Comparison of ENCODE assay signal across 1 cellular context in the genomic region with DNA sequence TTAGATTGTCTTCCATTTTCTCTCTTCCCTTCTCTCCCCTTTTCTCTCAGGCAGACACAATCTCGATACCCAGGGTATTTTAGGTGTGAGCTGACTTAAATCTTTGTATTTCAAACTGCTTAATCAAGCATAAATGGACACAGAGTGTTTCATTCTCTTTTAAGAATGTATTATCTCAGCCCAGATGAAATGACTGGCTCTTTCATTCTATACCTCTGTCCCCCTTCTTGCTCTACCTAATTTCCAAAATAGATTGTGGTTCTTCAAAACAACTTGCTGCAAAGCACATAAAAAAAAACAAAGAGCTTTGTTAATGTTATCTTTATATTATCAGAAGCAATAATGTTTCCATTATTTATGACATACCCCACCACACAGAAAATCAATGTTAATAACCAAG.
TF ChIP-seq lines count a peak whose summit lies in the region.

No MANE protein-coding gene starts in this region.

TF ChIP-seq in GM12878, 131 proteins besides CTCF, POLR2A, EP300 and RAD21:
- TF ChIP-seq TCF7 (IDR thresholded peaks at IDR 0.05; ENCODE audit: borderline replicate concordance) (peak; percentile 92), FOXM1 (IDR thresholded peaks at IDR 0.05; ENCODE audit: low read depth, low read length) (peak; percentile 35; the same call in 1 of the 2 replicates), RUNX3 (IDR thresholded peaks at IDR 0.05; ENCODE audit: low read length) (peak; percentile 47; the same call in 1 of the 2 replicates), POLR2AphosphoS5 (IDR thresholded peaks at IDR 0.05; ENCODE audit: low read length) (no peak), JUNB (IDR thresholded peaks at IDR 0.05) (peak; percentile 70), YY1 (IDR thresholded peaks at IDR 0.05; ENCODE audit: low read depth, low read length) (no peak), TARDBP (IDR thresholded peaks at IDR 0.05; ENCODE audit: borderline replicate concordance) (no peak), ZBTB4 (CRISPR knock-in tag; IDR thresholded peaks at IDR 0.05) (no peak), NFIC (IDR thresholded peaks at IDR 0.05; ENCODE audit: low read depth, low read length) (peak; percentile 75; the same call in 1 of the 2 replicates), PML (IDR thresholded peaks at IDR 0.05; ENCODE audit: low read length) (no peak), CBFB (IDR thresholded peaks at IDR 0.05; ENCODE audit: low read depth) (no peak), ZBED1 (IDR thresholded peaks at IDR 0.05; ENCODE audit: borderline replicate concordance) (peak; percentile 56; the same call in 1 of the 2 replicates), ZSCAN29 (IDR thresholded peaks at IDR 0.05) (no peak)
- TF ChIP-seq, protein P1, sequence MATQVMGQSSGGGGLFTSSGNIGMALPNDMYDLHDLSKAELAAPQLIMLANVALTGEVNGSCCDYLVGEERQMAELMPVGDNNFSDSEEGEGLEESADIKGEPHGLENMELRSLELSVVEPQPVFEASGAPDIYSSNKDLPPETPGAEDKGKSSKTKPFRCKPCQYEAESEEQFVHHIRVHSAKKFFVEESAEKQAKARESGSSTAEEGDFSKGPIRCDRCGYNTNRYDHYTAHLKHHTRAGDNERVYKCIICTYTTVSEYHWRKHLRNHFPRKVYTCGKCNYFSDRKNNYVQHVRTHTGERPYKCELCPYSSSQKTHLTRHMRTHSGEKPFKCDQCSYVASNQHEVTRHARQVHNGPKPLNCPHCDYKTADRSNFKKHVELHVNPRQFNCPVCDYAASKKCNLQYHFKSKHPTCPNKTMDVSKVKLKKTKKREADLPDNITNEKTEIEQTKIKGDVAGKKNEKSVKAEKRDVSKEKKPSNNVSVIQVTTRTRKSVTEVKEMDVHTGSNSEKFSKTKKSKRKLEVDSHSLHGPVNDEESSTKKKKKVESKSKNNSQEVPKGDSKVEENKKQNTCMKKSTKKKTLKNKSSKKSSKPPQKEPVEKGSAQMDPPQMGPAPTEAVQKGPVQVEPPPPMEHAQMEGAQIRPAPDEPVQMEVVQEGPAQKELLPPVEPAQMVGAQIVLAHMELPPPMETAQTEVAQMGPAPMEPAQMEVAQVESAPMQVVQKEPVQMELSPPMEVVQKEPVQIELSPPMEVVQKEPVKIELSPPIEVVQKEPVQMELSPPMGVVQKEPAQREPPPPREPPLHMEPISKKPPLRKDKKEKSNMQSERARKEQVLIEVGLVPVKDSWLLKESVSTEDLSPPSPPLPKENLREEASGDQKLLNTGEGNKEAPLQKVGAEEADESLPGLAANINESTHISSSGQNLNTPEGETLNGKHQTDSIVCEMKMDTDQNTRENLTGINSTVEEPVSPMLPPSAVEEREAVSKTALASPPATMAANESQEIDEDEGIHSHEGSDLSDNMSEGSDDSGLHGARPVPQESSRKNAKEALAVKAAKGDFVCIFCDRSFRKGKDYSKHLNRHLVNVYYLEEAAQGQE (IDR thresholded peaks at IDR 0.05; ENCODE audit: low read depth, low read length) = no peak
